8 cellular contexts compared by ENCODE assay signal in genomic region chr16:610513-611381, GRCh38. TPM values are rescaled to one million over a fixed set of nuclear protein-coding genes. Genes with fewer than 3 reads are reported as not detected.
DNase-seq lines count a peak whose midpoint lies in the region; ATAC-seq and TF ChIP-seq lines count a peak whose summit lies in the region.

No MANE protein-coding gene starts in this region.

- H3K27ac ChIP-seq in 22Rv1 (no peak overlapping the region), HEK293 (ENCODE audit: extremely low read depth, low read depth, low read length) (no peak overlapping the region), neutrophil (peak overlapping the region; percentile 15), uterus (no peak overlapping the region)

- peak; percentile 83 for DNase-seq in activated CD8-positive, alpha-beta memory T cell treated with anti-CD3 and anti-CD28 coated beads for 24 hours
- DNase-seq in epithelial cell of proximal tubule (ENCODE audit: low read depth) (no peak), uterus (no peak)

- no peak for TF ChIP-seq POLR2A in uterus (IDR thresholded peaks at IDR 0.05)

- intact Hi-C loops in uterus (cut with DNase I; ENCODE audit: low total_unique reads) = no loop called here

- ATAC-seq in GM19467 (IDR thresholded peaks at IDR 0.05; ENCODE audit: unreplicated experiment) (no peak), HG03135 (IDR thresholded peaks at IDR 0.05; ENCODE audit: unreplicated experiment) (no peak)

- H3K27me3 ChIP-seq in neutrophil (no peaks in the 10 kb centered on the region), uterus (no peaks in the 10 kb centered on the region)

- peaks cover 0 to 3% of the 10 kb centered on the region in 2 experiments; a peak in 1 of 3 replicates for H3K36me3 ChIP-seq in HEK293 (ENCODE audit: control insufficient read depth in 2 of 2, insufficient read depth in 1 of 2, low read length in 2 of 2)
- H3K36me3 ChIP-seq in neutrophil = peaks cover 16% of the 10 kb centered on the region
- H3K36me3 ChIP-seq in uterus = no peaks in the 10 kb centered on the region

- H3K4me1 ChIP-seq in HEK293 (ENCODE audit: control insufficient read depth, insufficient read depth, low read length) (no peaks in the 10 kb centered on the region), neutrophil (ENCODE audit: control insufficient read depth in 1 of 2, insufficient read depth in 1 of 2, low read depth in 1 of 2, low read length in 1 of 2) (no peaks in the 10 kb centered on the region), uterus (no peaks in the 10 kb centered on the region)

- no peaks in the 10 kb centered on the region for H3K9me3 ChIP-seq in HEK293 (ENCODE audit: control insufficient read depth, insufficient read depth, low read depth, low read length)
- H3K9me3 ChIP-seq in neutrophil = no peaks in the 10 kb centered on the region
- no peaks in the 10 kb centered on the region for H3K9me3 ChIP-seq in uterus

- POLR2A ChIA-PET in HEK293 (lab: Yijun Ruan, JAX) = no interaction called here

- H3K4me3 ChIP-seq in HEK293 (ENCODE audit: low read depth, low read length) (no peak overlapping the region), epithelial cell of proximal tubule (ENCODE audit: low read depth, low read length) (no peak overlapping the region), neutrophil (ENCODE audit: low read depth in 1 of 2, low read length in 1 of 2) (no peak overlapping the region), uterus (no peak overlapping the region)

- CTCF ChIA-PET in HEK293 (lab: Yijun Ruan, JAX) = interaction anchor here (0.7 to 2.0 kb wide), 3 partner anchors 10 to 515 kb away, joined by 4 to 8 read pairs (median 4); no protein-coding TSS in a partner anchor

- peak; percentile 49 for TF ChIP-seq CTCF in 22Rv1 (IDR thresholded peaks at IDR 0.05)
- no peak for TF ChIP-seq CTCF in HEK293 (tag by site-specific recombination; IDR thresholded peaks at IDR 0.05)
- TF ChIP-seq CTCF in epithelial cell of proximal tubule (conservative IDR thresholded peaks at IDR 0.05; ENCODE audit: low read depth, low read length) = peak; percentile 77
- peak; percentile 80 for TF ChIP-seq CTCF in neutrophil (IDR thresholded peaks at IDR 0.05)
- peak; percentile 27 to 58 (median 43) for TF ChIP-seq CTCF in uterus (IDR thresholded peaks at IDR 0.05)

TF ChIP-seq in HEK293, 187 proteins besides CTCF, POLR2A, EP300 and RAD21:
- TF ChIP-seq ZNF654 (tag by site-specific recombination; IDR thresholded peaks at IDR 0.05; ENCODE audit: low read depth) (peak; percentile 36; the same call in 1 of the 2 replicates), REPIN1 (tag by site-specific recombination; IDR thresholded peaks at IDR 0.05; ENCODE audit: low read depth) (no peak), ZNF341 (tag by site-specific recombination; IDR thresholded peaks at IDR 0.05; ENCODE audit: low read depth) (peak; percentile 16; the same call in 1 of the 2 replicates)
TF ChIP-seq in HEK293: peak in this region for 2.

RNA-seq across cellular contexts. Expression of gene WFIKKN1, which starts 20.0 kb away (rescaled TPM):
- total RNA-seq in epithelial cell of proximal tubule = 0.07 TPM in 1 of 2 replicates, not detected in the other
- 1 to 10 TPM in 1 of 4 donors, under 1 TPM in 2, not detected in 1; 0.26 to 1.4 (median 0.76) TPM for total RNA-seq in uterus

RNA-seq across cellular contexts. Expression of gene RAB40C, which starts 20.9 kb away (rescaled TPM):
- total RNA-seq in epithelial cell of proximal tubule (9.9 and 16.6 TPM in 2 replicates), uterus (10 to 100 TPM in 2 of 4 donors, 1 to 10 TPM in 1, under 1 TPM in 1; 0.59 to 25.4 (median 14.3) TPM)

RNA-seq across cellular contexts. Expression of gene METTL26, which starts 25.4 kb away (rescaled TPM):
- total RNA-seq in epithelial cell of proximal tubule = 206 and 224 TPM in 2 replicates
- total RNA-seq in uterus = 100 to 1,000 TPM in 2 of 4 donors, 10 to 100 TPM in 2; 29.5 to 171 (median 97.1) TPM

RNA-seq across cellular contexts. Expression of gene MCRIP2, which starts 30.9 kb away (rescaled TPM):
- total RNA-seq in epithelial cell of proximal tubule (58.2 and 70.3 TPM in 2 replicates), uterus (10 to 100 TPM in 2 of 4 donors, 1 to 10 TPM in 2; 2.6 to 62.0 (median 17.0) TPM)

RNA-seq across cellular contexts. Expression of gene WDR90, which starts 38.4 kb away (rescaled TPM):
- total RNA-seq in epithelial cell of proximal tubule = 22.0 and 45.6 TPM in 2 replicates
- total RNA-seq in uterus = 10 to 100 TPM; 18.2 to 79.3 (median 46.9) TPM
